ENCODE assay signal across 12 cellular contexts in genomic region chr19:36030264-36031148, GRCh38. TPM values are rescaled to one million over a fixed set of nuclear protein-coding genes. Genes with fewer than 3 reads are reported as not detected.
DNase-seq lines count a peak whose midpoint lies in the region; ATAC-seq and TF ChIP-seq lines count a peak whose summit lies in the region.
"Had no signal": no experiment of that assay in that cellular context is flagged by ENCODE, and none has a peak within 500 bp of the region (broad histone marks: within the 10 kb centered on the region; RNA-seq: fewer than 3 reads in every experiment).

No MANE protein-coding gene starts in this region.

- H3K27me3 ChIP-seq in mammary epithelial cell (ENCODE audit: insufficient read depth, low read length): no peaks in the 10 kb centered on the region
- no peaks in the 10 kb centered on the region for H3K27me3 ChIP-seq in thyroid gland

- no peaks in the 10 kb centered on the region for H3K79me2 ChIP-seq in mammary epithelial cell (ENCODE audit: insufficient read depth, low read length)

- H4K20me1 ChIP-seq in mammary epithelial cell (ENCODE audit: insufficient read depth, low read length): no peaks in the 10 kb centered on the region

- no peak overlapping the region for H3K4me3 Mint-ChIP-seq in activated CD4-positive, alpha-beta T cell treated with anti-CD3 and anti-CD28 coated beads, Interleukin-2, amount 10 ng/mL, durations not matched to agents 24 days and 14 days
- H3K4me3 Mint-ChIP-seq in activated naive CD8-positive, alpha-beta T cell treated with anti-CD3 and anti-CD28 coated beads, Interleukin-2, amount 50 U/mL, for 24 hours: no peak overlapping the region
- H3K4me3 Mint-ChIP-seq: activated naive CD4-positive, alpha-beta T cell treated with anti-CD3 and anti-CD28 coated beads for 36 hours; CD14-positive monocyte; T-helper 1 cell treated with Interleukin-12 subunit alpha and Interleukin-12 subunit beta and Interleukin-4 antibody, amounts not matched to agents 30 μg/mL and 1 μg/mL, for 36 hours had no signal

- TF ChIP-seq POLR2A in thyroid gland (IDR thresholded peaks at IDR 0.05): no peak

- CTCF ChIA-PET in mammary epithelial cell (lab: Charles Lee; ENCODE audit: low non-redundant PET): interaction anchor here (0.6 kb wide), 1 partner anchor 11 kb away, joined by 4 read pairs; no protein-coding TSS in a partner anchor

- no peak overlapping the region for H3K27ac ChIP-seq in mammary epithelial cell (ENCODE audit: insufficient read depth, low read depth, low read length)
- H3K27ac ChIP-seq in thyroid gland: no peak overlapping the region

- TF ChIP-seq CTCF in mammary epithelial cell (conservative IDR thresholded peaks at IDR 0.05 in 1 of 2, IDR thresholded peaks at IDR 0.05 in 1 of 2; ENCODE audit: extremely low read depth in 1 of 2, insufficient read depth in 1 of 2, low read depth in 1 of 2, low read length in 2 of 2) (peak; percentile 33 to 70), retinal pigment epithelial cell (conservative IDR thresholded peaks at IDR 0.05; ENCODE audit: low read depth, low read length) (peak; percentile 23), thyroid gland (IDR thresholded peaks at IDR 0.05) (no peak)

- no peaks in the 10 kb centered on the region for H3K27me3 Mint-ChIP-seq in activated CD4-positive, alpha-beta T cell treated with anti-CD3 and anti-CD28 coated beads, Interleukin-2, amount 10 ng/mL, durations not matched to agents 24 days and 14 days
- no peaks in the 10 kb centered on the region for H3K27me3 Mint-ChIP-seq in activated naive CD8-positive, alpha-beta T cell treated with anti-CD3 and anti-CD28 coated beads, Interleukin-2, amount 50 U/mL, for 24 hours

- peaks cover 25% of the 10 kb centered on the region for H3K36me3 Mint-ChIP-seq in activated CD4-positive, alpha-beta T cell treated with anti-CD3 and anti-CD28 coated beads, Interleukin-2, amount 10 ng/mL, durations not matched to agents 24 days and 14 days (ENCODE audit: low read depth)
- peaks cover 22% of the 10 kb centered on the region for H3K36me3 Mint-ChIP-seq in activated naive CD8-positive, alpha-beta T cell treated with anti-CD3 and anti-CD28 coated beads, Interleukin-2, amount 50 U/mL, for 24 hours (ENCODE audit: low read depth)

- no peaks in the 10 kb centered on the region for H3K36me3 ChIP-seq in mammary epithelial cell (ENCODE audit: insufficient read depth, low read length)
- no peaks in the 10 kb centered on the region for H3K36me3 ChIP-seq in thyroid gland

- intact Hi-C loops in activated CD4-positive, alpha-beta T cell treated with anti-CD3 and anti-CD28 coated beads, Interleukin-2, amount 10 ng/mL, durations not matched to agents 24 days and 14 days (cut with micrococcal nuclease): no loop called here
- intact Hi-C loops in mammary epithelial cell (cut with micrococcal nuclease): loop anchor here (1.0 kb wide), 2 partner anchors 24 to 85 kb away; partner anchors contain the start of genes TBCB, THAP8 and WDR62
- intact Hi-C loops in thyroid gland (cut with DNase I): no loop called here

- peaks cover 15% of the 10 kb centered on the region for H3K4me1 Mint-ChIP-seq in activated CD4-positive, alpha-beta T cell treated with anti-CD3 and anti-CD28 coated beads, Interleukin-2, amount 10 ng/mL, durations not matched to agents 24 days and 14 days
- peaks cover 8% of the 10 kb centered on the region for H3K4me1 Mint-ChIP-seq in activated naive CD8-positive, alpha-beta T cell treated with anti-CD3 and anti-CD28 coated beads, Interleukin-2, amount 50 U/mL, for 24 hours

- H3K9me3 ChIP-seq in mammary epithelial cell (replicated peaks; ENCODE audit: insufficient read depth, low read length): no peaks in the 10 kb centered on the region
- H3K9me3 ChIP-seq in thyroid gland: no peaks in the 10 kb centered on the region

- H3K4me2 ChIP-seq in mammary epithelial cell (ENCODE audit: insufficient read depth, low read depth, low read length): no peak overlapping the region

- no peak overlapping the region for H2AFZ ChIP-seq in mammary epithelial cell (ENCODE audit: low read depth, low read length)

- H3K9me3 Mint-ChIP-seq in activated CD4-positive, alpha-beta T cell treated with anti-CD3 and anti-CD28 coated beads, Interleukin-2, amount 10 ng/mL, durations not matched to agents 24 days and 14 days: no peaks in the 10 kb centered on the region
- H3K9me3 Mint-ChIP-seq in activated naive CD8-positive, alpha-beta T cell treated with anti-CD3 and anti-CD28 coated beads, Interleukin-2, amount 50 U/mL, for 24 hours: no peaks in the 10 kb centered on the region
- H3K9me3 Mint-ChIP-seq: activated naive CD4-positive, alpha-beta T cell treated with anti-CD3 and anti-CD28 coated beads for 36 hours; T-helper 1 cell treated with Interleukin-12 subunit alpha and Interleukin-12 subunit beta and Interleukin-4 antibody, amounts not matched to agents 30 μg/mL and 1 μg/mL, for 36 hours had no signal

- no peaks in the 10 kb centered on the region for H3K4me1 ChIP-seq in mammary epithelial cell (ENCODE audit: insufficient read depth, low read length)
- H3K4me1 ChIP-seq in thyroid gland: peaks cover 4 to 11% of the 10 kb centered on the region in 2 donors

- ATAC-seq in activated naive CD8-positive, alpha-beta T cell treated with anti-CD3 and anti-CD28 coated beads, Interleukin-2, amount 50 U/mL, for 24 hours: no peak

- WGBS in mammary epithelial cell (ENCODE audit: low coverage, missing lambda C conversion rate): 67% methylated on average over 6 of the region's 8 CpGs
- WGBS in thyroid gland, 2 donors: 89 to 94% methylated on average over 8 of the region's 8 CpGs

- no peak overlapping the region for H3K4me3 ChIP-seq in mammary epithelial cell (replicated peaks in 1 of 3; ENCODE audit: insufficient read depth in 1 of 3, low read depth in 2 of 3, low read length in 3 of 3)
- no peak overlapping the region for H3K4me3 ChIP-seq in retinal pigment epithelial cell (ENCODE audit: low read length)
- no peak overlapping the region for H3K4me3 ChIP-seq in thyroid gland (replicated peaks in 1 of 3)

- in situ Hi-C loops in mammary epithelial cell (cut with MboI; ENCODE audit: low sequenced_read_pairs in 2 of 2): no loop called here

- BruUV-seq in mammary epithelial cell (replicated peaks; lab: Mats Ljungman, UMichigan): no TSS peak

- DNase-seq in activated CD4-positive, alpha-beta T cell treated with anti-CD3 and anti-CD28 coated beads, Interleukin-2, amount 10 ng/mL, durations not matched to agents 24 days and 14 days: no peak
- DNase-seq in activated CD4-positive, alpha-beta T cell treated with anti-CD3 and anti-CD28 coated beads, Interleukin-2, amount 50 U/mL, for 48 hours: no peak
- DNase-seq in mammary epithelial cell (peak; percentile 53), retinal pigment epithelial cell (ENCODE audit: low read depth) (no peak), thyroid gland (no peak)
- DNase-seq in activated naive CD8-positive, alpha-beta T cell treated with anti-CD3 and anti-CD28 coated beads, Interleukin-2, amount 50 U/mL, for 24 hours: no peak
- DNase-seq: activated naive CD4-positive, alpha-beta T cell treated with anti-CD3 and anti-CD28 coated beads for 36 hours; NCI-H187; occipital lobe had no signal

- dilution Hi-C loops in mammary epithelial cell (cut with HindIII; ENCODE audit: low sequenced_read_pairs): no loop called here

- H3K9ac ChIP-seq in mammary epithelial cell (ENCODE audit: insufficient read depth, low read length): no peak overlapping the region

- peak overlapping the region; percentile 41 for H3K27ac Mint-ChIP-seq in activated CD4-positive, alpha-beta T cell treated with anti-CD3 and anti-CD28 coated beads, Interleukin-2, amount 10 ng/mL, durations not matched to agents 24 days and 14 days
- H3K27ac Mint-ChIP-seq in activated naive CD8-positive, alpha-beta T cell treated with anti-CD3 and anti-CD28 coated beads, Interleukin-2, amount 50 U/mL, for 24 hours: no peak overlapping the region
- H3K27ac Mint-ChIP-seq: activated naive CD4-positive, alpha-beta T cell treated with anti-CD3 and anti-CD28 coated beads for 36 hours; T-helper 1 cell treated with Interleukin-12 subunit alpha and Interleukin-12 subunit beta and Interleukin-4 antibody, amounts not matched to agents 30 μg/mL and 1 μg/mL, for 36 hours had no signal

RNA-seq across cellular contexts. Expression of gene CLIP3, which starts 2.2 kb away (rescaled TPM):
- total RNA-seq in activated CD4-positive, alpha-beta T cell treated with anti-CD3 and anti-CD28 coated beads, Interleukin-2, amount 10 ng/mL, durations not matched to agents 24 days and 14 days: 0.96 and 1.6 TPM in 2 replicates
- 1 to 10 TPM; 3.9 to 5.7 TPM for total RNA-seq in mammary epithelial cell
- 0.17 TPM for polyA plus RNA-seq in mammary epithelial cell
- not detected for polyA minus RNA-seq in mammary epithelial cell
- 1 to 10 TPM; 1.9 to 3.8 (median 2.9) TPM for total RNA-seq in thyroid gland
- polyA plus RNA-seq: CD14-positive monocyte had no signal

RNA-seq across cellular contexts. Expression of gene ALKBH6, which starts 16.5 kb away (rescaled TPM):
- total RNA-seq in activated CD4-positive, alpha-beta T cell treated with anti-CD3 and anti-CD28 coated beads, Interleukin-2, amount 10 ng/mL, durations not matched to agents 24 days and 14 days: 46.1 and 50.7 TPM in 2 replicates
- total RNA-seq in mammary epithelial cell: 10 to 100 TPM; 16.2 to 31.4 TPM
- 31.9 TPM for polyA plus RNA-seq in mammary epithelial cell
- polyA minus RNA-seq in mammary epithelial cell: 26.6 TPM
- total RNA-seq in thyroid gland: 10 to 100 TPM; 15.4 to 60.9 (median 32.0) TPM

RNA-seq across cellular contexts. Expression of gene SYNE4, which starts 21.9 kb away (rescaled TPM):
- total RNA-seq in activated CD4-positive, alpha-beta T cell treated with anti-CD3 and anti-CD28 coated beads, Interleukin-2, amount 10 ng/mL, durations not matched to agents 24 days and 14 days: 2.2 and 2.9 TPM in 2 replicates
- 10 to 100 TPM in 1 of 2 donors, under 1 TPM in 1; 0.78 to 10.0 TPM for total RNA-seq in mammary epithelial cell
- 0.46 TPM for polyA plus RNA-seq in mammary epithelial cell
- polyA minus RNA-seq in mammary epithelial cell: not detected
- total RNA-seq in thyroid gland: 10 to 100 TPM in 3 of 4 donors, 1 to 10 TPM in 1; 9.7 to 15.4 (median 12.6) TPM
- total RNA-seq: glomerular endothelial cell, occipital lobe had no signal
- polyA plus RNA-seq: CD14-positive monocyte had no signal

RNA-seq across cellular contexts. Expression of gene THAP8, which starts 23.6 kb away (rescaled TPM):
- 1.5 and 2.0 TPM in 2 replicates for total RNA-seq in activated CD4-positive, alpha-beta T cell treated with anti-CD3 and anti-CD28 coated beads, Interleukin-2, amount 10 ng/mL, durations not matched to agents 24 days and 14 days
- total RNA-seq in mammary epithelial cell: 1 to 10 TPM; 2.3 to 2.6 TPM
- 3.1 TPM for polyA plus RNA-seq in mammary epithelial cell
- 0.57 TPM for polyA minus RNA-seq in mammary epithelial cell
- 10 to 100 TPM in 2 of 4 donors, 1 to 10 TPM in 2; 5.0 to 14.2 (median 10.1) TPM for total RNA-seq in thyroid gland

RNA-seq across cellular contexts. Expression of gene WDR62, which starts 24.2 kb away (rescaled TPM):
- 24.9 and 25.9 TPM in 2 replicates for total RNA-seq in activated CD4-positive, alpha-beta T cell treated with anti-CD3 and anti-CD28 coated beads, Interleukin-2, amount 10 ng/mL, durations not matched to agents 24 days and 14 days
- 10 to 100 TPM in 1 of 2 donors, under 1 TPM in 1; 0.83 to 11.4 TPM for total RNA-seq in mammary epithelial cell
- polyA plus RNA-seq in mammary epithelial cell: 9.3 TPM
- 13.7 TPM for polyA minus RNA-seq in mammary epithelial cell
- 1 to 10 TPM in 1 of 4 donors, under 1 TPM in 3; 0.78 to 1.8 (median 0.84) TPM for total RNA-seq in thyroid gland

Comparison
In these comparisons a context has a peak if more than half of its experiments do, and no peak if none do; other contexts are left out.
1. CTCF ChIP-seq: peak in mammary epithelial cell (2 of 2) and retinal pigment epithelial cell (single experiment); none in thyroid gland (0 of 6).